Comparison of ENCODE assay signal across 24 cellular contexts in genomic region chr14:68916358-68916757, GRCh38.
A peak's percentile ranks its signal among the peaks of the same experiment; 100 is the strongest.
DNase-seq lines count a peak whose midpoint lies in the region; ATAC-seq and TF ChIP-seq lines count a peak whose summit lies in the region.
"Had no signal": no experiment of that assay in that cellular context is flagged by ENCODE, and none has a peak within 500 bp of the region (broad histone marks: within the 10 kb centered on the region; RNA-seq: fewer than 3 reads in every experiment).

No MANE protein-coding gene starts in this region.

- POLR2A ChIA-PET in PC-9 (lab: Charles Lee; ENCODE audit: unreplicated experiment): no interaction called here

- H3K27ac Mint-ChIP-seq in H9: peak overlapping the region; percentile 44 to 79 (median 79); a peak in 3 of 7 replicates
- H3K27ac Mint-ChIP-seq: activated CD4-positive, alpha-beta memory T cell treated with anti-CD3 and anti-CD28 coated beads, Interleukin-2, amount 10 ng/mL, durations not matched to agents 7 days and 5 days had no signal

- no peaks in the 10 kb centered on the region for H3K9me3 Mint-ChIP-seq in H9
- H3K9me3 Mint-ChIP-seq: activated CD4-positive, alpha-beta memory T cell treated with anti-CD3 and anti-CD28 coated beads, Interleukin-2, amount 10 ng/mL, durations not matched to agents 7 days and 5 days; T-cell had no signal

- no peaks in the 10 kb centered on the region; the same call in 1 of the 2 replicates for H3K79me2 ChIP-seq in H9 (ENCODE audit: insufficient read depth, low read length)
- H3K79me2 ChIP-seq in PC-9 (ENCODE audit: low read depth): peaks cover 69% of the 10 kb centered on the region

- H2AK5ac ChIP-seq in H9 (ENCODE audit: insufficient read length, low read length): no peak overlapping the region

- H3K9me2 ChIP-seq in PC-9 (ENCODE audit: insufficient read depth): no peaks in the 10 kb centered on the region

- H3K9ac ChIP-seq in BLaER1: no peak overlapping the region; the same call in 1 of the 2 replicates
- no peak overlapping the region for H3K9ac ChIP-seq in H9 (ENCODE audit: extremely low read depth, insufficient read length, low read length)

- no peak overlapping the region for H2AFZ ChIP-seq in H9 (ENCODE audit: low read length)
- no peak overlapping the region for H2AFZ ChIP-seq in PC-9

- no peak overlapping the region for H2BK120ac ChIP-seq in H9 (ENCODE audit: low read depth, low read length, poor library complexity, severe bottlenecking)

- H4K20me1 ChIP-seq in BLaER1 (peaks cover 35% of the 10 kb centered on the region), H9 (ENCODE audit: control insufficient read depth, insufficient read depth, insufficient read length) (no peaks in the 10 kb centered on the region), PC-9 (ENCODE audit: insufficient read depth) (peaks cover 69% of the 10 kb centered on the region)

- peaks cover 43 to 79% (median 61%) of the 10 kb centered on the region in 3 experiments for H3K36me3 Mint-ChIP-seq in H9 (ENCODE audit: insufficient read depth in 1 of 3, low read depth in 3 of 3)

- no peak overlapping the region for H3T11ph ChIP-seq in H9 (ENCODE audit: low read length)

- WGBS in H9 (ENCODE audit: extremely low coverage, insufficient read length, low lambda C conversion rate): no CpG with 5 or more reads among the region's 7 CpGs
- WGBS in gastroesophageal sphincter (ENCODE audit: low coverage in 1 of 2), 2 donors: 36% methylated on average over 4 of the region's 7 CpGs; no CpG with 5 or more reads in 1 of the 2 donors
- WGBS in prostate gland: 71% methylated on average over 7 of the region's 7 CpGs

- no peak overlapping the region for H4K91ac ChIP-seq in H9 (ENCODE audit: insufficient read length, low read depth, low read length)

- H3K4me1 ChIP-seq in BLaER1 (peaks cover 35% of the 10 kb centered on the region), H9 (ENCODE audit: insufficient read depth, low read length) (no peaks in the 10 kb centered on the region), gastroesophageal sphincter (peaks cover 8 to 100% (median 23%) of the 10 kb centered on the region in 3 donors), prostate gland (replicated peaks) (no peaks in the 10 kb centered on the region), PC-9 (replicated peaks; ENCODE audit: insufficient read depth) (no peaks in the 10 kb centered on the region; the same call in 1 of the 2 replicates)

- H3K36me3 ChIP-seq in BLaER1: peaks cover 70% of the 10 kb centered on the region
- H3K36me3 ChIP-seq in gastroesophageal sphincter: peaks cover 0 to 64% of the 10 kb centered on the region in 2 donors
- no peaks in the 10 kb centered on the region for H3K36me3 ChIP-seq in prostate gland
- peaks cover 35% of the 10 kb centered on the region for H3K36me3 ChIP-seq in PC-9 (ENCODE audit: low read depth)

- no peak overlapping the region for H2BK12ac ChIP-seq in H9 (ENCODE audit: insufficient read length, low read depth, low read length)

- no peak overlapping the region for H3K23ac ChIP-seq in H9 (ENCODE audit: insufficient read length, low read depth, low read length)

- H3F3A ChIP-seq in PC-9 (ENCODE audit: insufficient read depth, low read depth): peaks cover 52% of the 10 kb centered on the region

- no peak for TF ChIP-seq EP300 in gastroesophageal sphincter (IDR thresholded peaks at IDR 0.05)

- H3K23me2 ChIP-seq in H9 (ENCODE audit: insufficient read length, low read depth, low read length, poor library complexity, severe bottlenecking): no peaks in the 10 kb centered on the region

- no peak for DNase-seq in H9
- no peak for DNase-seq in prostate gland (ENCODE audit: low spot score)
- no peak for DNase-seq in NK-92 (lab: John Stamatoyannopoulos, UW; ENCODE audit: unreplicated experiment)
- DNase-seq in PC-9: no peak
- DNase-seq in NCI-H82 treated with DMSO at 0.1 percent for 48 hours (lab: John Stamatoyannopoulos, UW; ENCODE audit: unreplicated experiment): no peak
- DNase-seq: activated CD4-positive, alpha-beta memory T cell treated with anti-CD3 and anti-CD28 coated beads, Interleukin-2, amount 10 ng/mL, durations not matched to agents 7 days and 5 days; KBM-7; mammary epithelial cell; NCI-H1436; NCI-H2107; NK-92 treated with Interleukin-12 subunit alpha and Interleukin-12 subunit beta, amount 100 ng/mL, for 24 hours; occipital lobe; stimulated activated CD4-positive, alpha-beta T cell treated with anti-CD3 and anti-CD28 coated beads, Interleukin-12 subunit alpha, Interleukin-12 subunit beta, amount 100 ng/mL, for 4 hours; stimulated activated CD4-positive, alpha-beta T cell treated with anti-CD3 and anti-CD28 coated beads, Interleukin-4, amount 100 ng/mL, for 24 hours; stimulated activated naive CD4-positive, alpha-beta T cell; T-cell had no signal

- H3K4ac ChIP-seq in H9 (ENCODE audit: low read depth, low read length): no peak overlapping the region

- H4K8ac ChIP-seq in H9 (replicated peaks; ENCODE audit: insufficient read length, low read depth, low read length): no peak overlapping the region

- TF ChIP-seq POLR2A in gastroesophageal sphincter (IDR thresholded peaks at IDR 0.05): no peak
- TF ChIP-seq POLR2A in prostate gland (IDR thresholded peaks at IDR 0.05): no peak

- H3K27me3 Mint-ChIP-seq in H9 (ENCODE audit: low read depth): no peaks in the 10 kb centered on the region
- H3K27me3 Mint-ChIP-seq: activated CD4-positive, alpha-beta memory T cell treated with anti-CD3 and anti-CD28 coated beads, Interleukin-2, amount 10 ng/mL, durations not matched to agents 7 days and 5 days; T-cell had no signal

- H3K27ac ChIP-seq in BLaER1 (peak overlapping the region; percentile 14; the same call in 1 of the 2 replicates), H9 (ENCODE audit: insufficient read length, low read depth, low read length) (no peak overlapping the region), gastroesophageal sphincter (peak overlapping the region; percentile 78 to 99 (median 94)), prostate gland (peak overlapping the region; percentile 13 to 35), PC-9 (no peak overlapping the region)
- H3K27ac ChIP-seq: cardiac muscle cell, right atrium auricular region, SJSA1 had no signal

- ATAC-seq in gastroesophageal sphincter (peak; percentile 2), GM19463 (IDR thresholded peaks at IDR 0.05; ENCODE audit: unreplicated experiment) (no peak)
- ATAC-seq: activated CD4-positive, CD25-positive, alpha-beta regulatory T cell treated with anti-CD3 and anti-CD28 coated beads, Interleukin-2, amount 50 U/mL, for 24 hours; Panc1; T-cell had no signal

- H2BK15ac ChIP-seq in H9 (ENCODE audit: low read depth, low read length): no peak overlapping the region

- no peak overlapping the region for H2BK20ac ChIP-seq in H9 (ENCODE audit: low read depth, low read length, poor library complexity, severe bottlenecking)

- no peaks in the 10 kb centered on the region for H3K27me3 ChIP-seq in BLaER1
- no peaks in the 10 kb centered on the region for H3K27me3 ChIP-seq in H9 (ENCODE audit: insufficient read depth, low read length)
- no peaks in the 10 kb centered on the region for H3K27me3 ChIP-seq in gastroesophageal sphincter
- H3K27me3 ChIP-seq in prostate gland (replicated peaks; ENCODE audit: insufficient read depth): no peaks in the 10 kb centered on the region
- H3K27me3 ChIP-seq in PC-9 (ENCODE audit: insufficient read depth, low read depth): no peaks in the 10 kb centered on the region
- H3K27me3 ChIP-seq: cardiac muscle cell, right atrium auricular region, SJSA1 had no signal

- peaks cover 10% of the 10 kb centered on the region for H3K9me3 ChIP-seq in BLaER1
- H3K9me3 ChIP-seq in H9 (ENCODE audit: control insufficient read depth, low read depth, low read length): no peaks in the 10 kb centered on the region
- no peaks in the 10 kb centered on the region for H3K9me3 ChIP-seq in gastroesophageal sphincter
- no peaks in the 10 kb centered on the region for H3K9me3 ChIP-seq in prostate gland
- no peaks in the 10 kb centered on the region for H3K9me3 ChIP-seq in PC-9 (ENCODE audit: insufficient read depth, low read depth)
- H3K9me3 ChIP-seq: right atrium auricular region, SJSA1 had no signal

- no TSS peak for BruUV-seq in PC-9 (replicated peaks; lab: Mats Ljungman, UMichigan)

- H3K18ac ChIP-seq in H9 (ENCODE audit: insufficient read length, low read depth, low read length): no peak overlapping the region

- intact Hi-C loops in prostate gland (cut with DNase I) (no loop called here), PC-9 (cut with micrococcal nuclease; ENCODE audit: unreplicated experiment) (no loop called here)

- TF ChIP-seq CTCF in H9 (conservative IDR thresholded peaks at IDR 0.05) (no peak), gastroesophageal sphincter (IDR thresholded peaks at IDR 0.05) (no peak), prostate gland (IDR thresholded peaks at IDR 0.05) (no peak), PC-9 (conservative IDR thresholded peaks at IDR 0.05) (no peak)

- no peak overlapping the region for H3K14ac ChIP-seq in H9 (ENCODE audit: insufficient read depth, low read length)

- H3K4me1 Mint-ChIP-seq in H9: peaks cover 18 to 25% of the 10 kb centered on the region in 2 experiments

- H4K5ac ChIP-seq in H9 (ENCODE audit: insufficient read length, low read depth, low read length): no peak overlapping the region

- H3K56ac ChIP-seq in H9 (ENCODE audit: insufficient read length, low read depth, low read length): no peak overlapping the region

- H3K79me1 ChIP-seq in H9 (ENCODE audit: insufficient read depth, low read depth, low read length, poor library complexity, severe bottlenecking): peaks cover 2% of the 10 kb centered on the region

- H3K4me3 ChIP-seq in BLaER1 (no peak overlapping the region), gastroesophageal sphincter (no peak overlapping the region), prostate gland (no peak overlapping the region), PC-9 (no peak overlapping the region)
- H3K4me3 ChIP-seq: cardiac muscle cell, right atrium auricular region, SJSA1 had no signal

- no peak overlapping the region for H2BK5ac ChIP-seq in H9 (ENCODE audit: insufficient read length, low read length)

- no peak overlapping the region for H3K4me3 Mint-ChIP-seq in H9
- H3K4me3 Mint-ChIP-seq: activated CD4-positive, alpha-beta memory T cell treated with anti-CD3 and anti-CD28 coated beads, Interleukin-2, amount 10 ng/mL, durations not matched to agents 7 days and 5 days; T-cell had no signal

- CTCF ChIA-PET in PC-9 (lab: Charles Lee): interaction anchor here (0.5 to 0.6 kb wide), 2 partner anchors 29 to 48 kb away, joined by 5 read pairs; no protein-coding TSS in a partner anchor

- H3K4me2 ChIP-seq in BLaER1 (peak overlapping the region; percentile 68), H9 (ENCODE audit: insufficient read depth, insufficient read length, low read length) (no peak overlapping the region), PC-9 (no peak overlapping the region)

Comparison
In these comparisons a context has a peak if more than half of its experiments do, and no peak if none do; other contexts are left out.
1. H3K27ac ChIP-seq: peak in BLaER1 (single experiment), gastroesophageal sphincter (4 of 4) and prostate gland (2 of 2); none in H9 (single experiment) and PC-9 (single experiment).